In the genomic region with DNA sequence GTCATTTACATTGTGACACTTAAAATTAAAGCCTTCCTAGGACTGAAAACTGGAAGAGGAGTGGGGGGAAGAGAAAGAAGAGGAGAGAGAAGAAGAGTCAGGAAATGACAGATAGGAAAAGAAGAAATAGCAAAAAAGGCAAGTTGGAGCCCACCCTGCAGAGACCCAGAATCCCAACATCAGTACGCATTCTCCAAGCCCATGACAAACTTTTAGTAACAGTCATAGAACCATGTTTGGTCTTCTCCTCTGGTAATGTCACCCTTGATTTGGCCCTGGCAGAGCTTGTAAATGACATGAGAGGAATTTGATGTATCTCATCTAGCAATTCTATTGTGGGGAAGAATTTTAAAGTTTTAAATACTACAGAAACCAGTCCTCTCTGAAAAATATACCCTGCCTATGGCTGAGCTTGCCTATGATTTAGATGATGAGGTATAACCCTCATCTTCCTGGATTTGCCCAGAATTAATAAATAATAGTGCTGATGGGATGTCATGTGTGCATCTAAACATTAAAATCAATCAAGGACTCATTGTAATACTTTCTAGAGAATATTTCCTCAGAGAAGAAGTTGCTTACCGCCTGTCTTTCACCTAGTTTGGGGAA, we compare ENCODE assay signal across 35 cellular contexts. TPM values are rescaled to one million over a fixed set of nuclear protein-coding genes. Genes with fewer than 3 reads are reported as not detected.
"Had no signal": no experiment of that assay in that cellular context is flagged by ENCODE, and none has a peak within 500 bp of the region (broad histone marks: within the 10 kb centered on the region; RNA-seq: fewer than 3 reads in every experiment).

No MANE protein-coding gene starts in this region.

- DNase-seq: activated effector memory CD4-positive, alpha-beta T cell treated with anti-CD3 and anti-CD28 coated beads, Interleukin-2, amount 50 U/mL, for 16 hours; activated effector memory CD4-positive, alpha-beta T cell treated with Interleukin-2 at 50 U/mL for 16 hours; activated gamma-delta T cell; activated gamma-delta T cell treated with Interleukin-2 at 50 U/mL for 16 hours; activated naive CD4-positive, alpha-beta T cell; activated naive CD4-positive, alpha-beta T cell treated with anti-CD3 and anti-CD28 coated beads for 36 hours; activated naive CD4-positive, alpha-beta T cell treated with anti-CD3 and anti-CD28 coated beads, Interleukin-2, amount 10 ng/mL, durations not matched to agents 7 days and 5 days; activated naive CD4-positive, alpha-beta T cell treated with anti-CD3 and anti-CD28 coated beads, Interleukin-2, amount 50 U/mL, for 16 hours; activated naive CD4-positive, alpha-beta T cell treated with Interleukin-2 at 50 U/mL for 16 hours; activated naive CD8-positive, alpha-beta T cell treated with anti-CD3 and anti-CD28 coated beads for 36 hours; activated naive CD8-positive, alpha-beta T cell treated with anti-CD3 and anti-CD28 coated beads, Interleukin-2, amount 10 ng/mL, durations not matched to agents 7 days and 5 days; activated naive CD8-positive, alpha-beta T cell treated with anti-CD3 and anti-CD28 coated beads, Interleukin-2, amount 50 U/mL, for 24 hours; activated T-cell treated with anti-CD3 and anti-CD28 coated beads, Interleukin-2, amount 50 U/mL, for 1 hour; activated T-cell treated with anti-CD3 and anti-CD28 coated beads, Interleukin-2, amount 50 U/mL, for 24 hours; activated T-cell treated with anti-CD3 and anti-CD28 coated beads, Interleukin-2, amount 50 U/mL, for 4 hours; activated T-cell treated with anti-CD3 and anti-CD28 coated beads, Interleukin-2, amount 50 U/mL, for 72 hours; adrenal gland; amniotic stem cell; amygdala; anterior cingulate cortex; aorta; body of pancreas; brain microvascular endothelial cell; caudate nucleus; central memory CD4-positive, alpha-beta T cell; cerebellar nuclear complex had no signal

- FAIRE-seq: astrocyte, bronchial epithelial cell had no signal

- H3K27ac ChIP-seq: adrenal gland, ascending aorta, body of pancreas, brain microvascular endothelial cell, breast epithelium, cardiac muscle cell had no signal

- H3K36me3 ChIP-seq: adrenal gland, brain microvascular endothelial cell, breast epithelium, cardiac muscle cell had no signal

- H3K27me3 ChIP-seq: ascending aorta, body of pancreas, brain microvascular endothelial cell, cardiac muscle cell had no signal

- H3K4me3 ChIP-seq: adrenal gland, ascending aorta, body of pancreas, breast epithelium, cardiac muscle cell had no signal

- H3K9me3 ChIP-seq: adrenal gland, body of pancreas, breast epithelium had no signal

- ATAC-seq: activated naive CD4-positive, alpha-beta T cell treated with anti-CD3 and anti-CD28 coated beads, Interleukin-2, amount 50 U/mL, for 72 hours; activated naive CD8-positive, alpha-beta T cell treated with anti-CD3 and anti-CD28 coated beads, Interleukin-2, amount 50 U/mL, for 24 hours; activated T-cell treated with anti-CD3 and anti-CD28 coated beads, Interleukin-2, amount 50 U/mL, for 4 hours; activated T-cell treated with anti-CD3 and anti-CD28 coated beads, Interleukin-2, amount 50 U/mL, for 72 hours; activated T-helper 17 cell treated with anti-CD3 and anti-CD28 coated beads, Interleukin-2, amount 50 U/mL, for 72 hours; body of pancreas had no signal

- H3K4me1 ChIP-seq: adrenal gland, ascending aorta, body of pancreas, breast epithelium had no signal

RNA-seq across cellular contexts. Expression of a gene that starts 40.2 kb away (rescaled TPM):
- total RNA-seq: activated naive CD4-positive, alpha-beta T cell treated with anti-CD3 and anti-CD28 coated beads for 36 hours; activated naive CD4-positive, alpha-beta T cell treated with anti-CD3 and anti-CD28 coated beads, Interleukin-2, amount 50 U/mL, for 72 hours; activated naive CD8-positive, alpha-beta T cell treated with anti-CD3 and anti-CD28 coated beads for 36 hours; activated naive CD8-positive, alpha-beta T cell treated with anti-CD3 and anti-CD28 coated beads, Interleukin-2, amount 10 ng/mL, durations not matched to agents 7 days and 5 days; activated T-cell treated with anti-CD3 and anti-CD28 coated beads, Interleukin-2, amount 50 U/mL, for 72 hours; activated T-helper 1 cell treated with anti-CD3 and anti-CD28 coated beads, Interleukin-12 subunit alpha, Interleukin-12 subunit beta, Interleukin-2, Interleukin-4 antibody, amounts not matched to agents 30 ng/mL and 10 ng/mL and 1 ng/mL, durations not matched to agents 14 hours and 24 hours and 36 hours; activated T-helper 17 cell treated with anti-CD3 and anti-CD28 coated beads, Interleukin-2, amount 50 U/mL, for 72 hours; activated T-helper 2 cell treated with anti-CD3 and anti-CD28 coated beads, Interferon-gamma antibody, Interleukin-2, Interleukin-4, amounts not matched to agents 10 μg/mL and 5 μg/mL and 100 μg/mL, durations not matched to agents 14 hours and 24 hours and 36 hours had no signal
